9 cellular contexts compared by ENCODE assay signal in the genomic region with DNA sequence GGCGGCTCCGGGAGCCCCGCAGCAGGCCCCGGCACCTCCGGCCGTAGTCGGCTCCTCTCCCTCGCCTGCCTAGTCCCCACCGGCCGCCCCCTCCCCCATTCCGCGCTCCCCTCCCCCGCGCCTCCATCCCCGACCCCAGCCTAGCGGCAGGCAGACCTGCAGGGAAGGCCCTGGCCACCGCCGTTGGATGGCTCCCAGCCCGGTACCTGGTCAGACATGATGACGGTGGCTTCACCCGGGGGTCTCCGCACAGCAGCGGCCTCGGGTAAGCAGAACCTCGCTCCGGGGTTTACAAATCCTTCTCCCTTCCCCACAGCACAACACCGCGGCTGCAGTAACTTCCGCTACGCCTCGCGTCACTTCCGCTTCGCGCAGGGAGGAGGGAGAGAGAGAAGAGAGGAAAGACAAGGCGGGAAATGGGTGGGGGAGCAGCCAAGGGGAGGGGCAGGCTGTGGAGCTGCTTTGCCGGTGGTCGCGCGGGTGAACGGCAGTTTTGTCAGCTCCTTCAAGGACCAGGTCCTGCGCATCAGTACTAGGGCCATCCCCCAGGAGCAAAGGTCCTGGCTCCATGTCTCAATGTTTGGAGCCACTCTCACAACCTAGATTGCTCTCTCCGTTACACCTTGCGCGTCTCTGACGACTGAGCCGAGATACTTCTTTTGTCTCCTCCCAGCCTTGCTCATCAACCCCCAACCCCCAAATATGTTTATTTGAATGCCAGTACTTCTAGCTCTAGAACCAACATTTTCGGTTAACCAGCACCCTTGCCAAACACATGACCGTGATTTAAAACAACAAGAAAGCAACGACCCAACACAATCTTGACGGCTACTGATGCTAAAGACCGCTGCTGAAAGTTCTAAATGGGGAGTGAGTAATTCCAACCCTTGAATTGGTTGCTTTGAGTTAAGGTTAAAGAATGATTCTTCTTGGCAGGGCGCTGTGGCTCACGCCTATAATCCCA. TPM values are rescaled to one million over a fixed set of nuclear protein-coding genes. Genes with fewer than 3 reads are reported as not detected.
DNase-seq lines count a peak whose midpoint lies in the region; ATAC-seq, FAIRE-seq and TF ChIP-seq lines count a peak whose summit lies in the region.
"Had no signal": no experiment of that assay in that cellular context is flagged by ENCODE, and none has a peak within 500 bp of the region (broad histone marks: within the 10 kb centered on the region; RNA-seq: fewer than 3 reads in every experiment).

A gene (minus strand): TSS at position 364 of the 964 bp plus-strand sequence. CDS start 146 bp downstream, at position 218.

- H3K27me3 ChIP-seq in keratinocyte (ENCODE audit: control insufficient read depth, extremely low read depth, insufficient read depth, low read length): no peaks in the 10 kb centered on the region

- TF ChIP-seq POLR2A in GM19193 (IDR thresholded peaks at IDR 0.05; ENCODE audit: extremely low read depth, insufficient read depth, insufficient read length): peak; percentile 79

- H3K36me3 ChIP-seq in keratinocyte (ENCODE audit: control insufficient read depth in 2 of 2, extremely low read depth in 1 of 2, insufficient read depth in 2 of 2, low read length in 2 of 2): no peaks in the 10 kb centered on the region

- H4K20me1 ChIP-seq in keratinocyte (ENCODE audit: control insufficient read depth, extremely low read depth, insufficient read depth, low read length): peaks cover 12% of the 10 kb centered on the region

- ATAC-seq in HG03432 (IDR thresholded peaks at IDR 0.05; ENCODE audit: unreplicated experiment): peak; percentile 97

- H3K9ac ChIP-seq in keratinocyte (ENCODE audit: control insufficient read depth, extremely low read depth, insufficient read depth, low read length): peak within 1 kb of the TSS; percentile 91

- dilution Hi-C loops in keratinocyte (cut with MboI; ENCODE audit: extremely low pct_ligation_motif_present, low sequenced_read_pairs): no loop called here

- DNase-seq in AML-193 (lab: John Stamatoyannopoulos, UW) (peak; percentile 68 to 70), NCI-H510A (lab: John Stamatoyannopoulos, UW) (peak; percentile 82), cerebellum (ENCODE audit: low spot score) (peak; percentile 95), keratinocyte (ENCODE audit: low read depth, low spot score) (peak; percentile 21)
- peak; percentile 81 to 82 for DNase-seq in activated CD4-positive, alpha-beta T cell treated with anti-CD3 and anti-CD28 coated beads for 24 hours (ENCODE audit: low read depth in 2 of 2)
- peak; percentile 66 to 78 for DNase-seq in stimulated activated CD4-positive, alpha-beta T cell treated with anti-CD3 and anti-CD28 coated beads, Interleukin-15, amount 100 ng/mL, for 1 hour (ENCODE audit: low read depth in 1 of 2, low spot score in 1 of 2)

- H2AFZ ChIP-seq in keratinocyte (ENCODE audit: control insufficient read depth, low read length): peak within 1 kb of the TSS; percentile 99

- FAIRE-seq in keratinocyte (lab: Jason Lieb, UNC): peak; percentile 67
- FAIRE-seq: endometrium had no signal

- peaks cover 7% of the 10 kb centered on the region for H3K9me1 ChIP-seq in keratinocyte (ENCODE audit: control insufficient read depth, extremely low read depth, insufficient read depth, low read length)

- no peak for TF ChIP-seq CTCF in keratinocyte (optimal IDR thresholded peaks at IDR 0.05 in 1 of 3, IDR thresholded peaks at IDR 0.05 in 1 of 3, conservative IDR thresholded peaks at IDR 0.05 in 1 of 3; ENCODE audit: extremely low read depth in 1 of 3, insufficient read depth in 2 of 3, low read length in 3 of 3)

- H3K9me3 ChIP-seq in keratinocyte (ENCODE audit: control insufficient read depth, low read depth, low read length): no peaks in the 10 kb centered on the region

- peak within 1 kb of the TSS; percentile 86 to 97 (median 88) for H3K4me3 ChIP-seq in keratinocyte (ENCODE audit: control insufficient read depth in 2 of 3, extremely low read depth in 1 of 3, insufficient read depth in 2 of 3, low read depth in 1 of 3, low read length in 3 of 3)

- H3K27ac ChIP-seq in keratinocyte (ENCODE audit: control insufficient read depth, insufficient read depth, low read length): peak within 1 kb of the TSS; percentile 80

- H3K79me2 ChIP-seq in keratinocyte (ENCODE audit: control insufficient read depth, insufficient read depth, low read length): peaks cover 46% of the 10 kb centered on the region

- peak within 1 kb of the TSS; percentile 98 for H3K4me2 ChIP-seq in keratinocyte (ENCODE audit: control insufficient read depth, extremely low read depth, insufficient read depth, low read depth, low read length)

- H3K4me1 ChIP-seq in keratinocyte (ENCODE audit: control insufficient read depth, extremely low read depth, insufficient read depth, low read length): peaks cover 8% of the 10 kb centered on the region

RNA-seq across cellular contexts. Expression of the gene that starts here (rescaled TPM):
- total RNA-seq in cerebellum: 90.1 TPM
- 88.2 to 179 TPM (median 100 TPM) in 3 replicates for polyA plus RNA-seq in keratinocyte
- polyA plus RNA-seq in keratinocyte (2011; ENCODE audit: low read depth): 66.9 TPM
- 96.3 and 174 TPM in 2 replicates for polyA plus RNA-seq in keratinocyte (2011; cell fraction: cytosol; rRNA removed)
- polyA plus RNA-seq in keratinocyte (2011; cell fraction: nucleus; rRNA removed): 28.7 and 45.1 TPM in 2 replicates
- polyA plus RNA-seq in keratinocyte (2012; ENCODE audit: low replicate concordance): 116 and 146 TPM in 2 replicates
- 13.0 to 69.0 TPM (median 42.0 TPM) in 3 replicates for polyA minus RNA-seq in keratinocyte
- 71.0 TPM for polyA minus RNA-seq in keratinocyte (2011; cell fraction: cytosol; rRNA and poly(A)+ RNA removed)
- polyA minus RNA-seq in keratinocyte (2011; cell fraction: nucleus; rRNA and poly(A)+ RNA removed): 16.0 and 26.8 TPM in 2 replicates

Comparison
In these comparisons a context has a peak if more than half of its experiments do, and no peak if none do; other contexts are left out.
1. Peak in every context shown above with its lines: DNase-seq, ATAC-seq, H3K4me3 ChIP-seq and H3K27ac ChIP-seq.
2. DNase-seq: peak in every context shown above with its lines; median percentile 95 in cerebellum; 82 in NCI-H510A; 82 in activated CD4-positive, alpha-beta T cell treated with anti-CD3 and anti-CD28 coated beads for 24 hours; 72 in stimulated activated CD4-positive, alpha-beta T cell treated with anti-CD3 and anti-CD28 coated beads, Interleukin-15, amount 100 ng/mL, for 1 hour; 69 in AML-193; 21 in keratinocyte.